In the genomic region with DNA sequence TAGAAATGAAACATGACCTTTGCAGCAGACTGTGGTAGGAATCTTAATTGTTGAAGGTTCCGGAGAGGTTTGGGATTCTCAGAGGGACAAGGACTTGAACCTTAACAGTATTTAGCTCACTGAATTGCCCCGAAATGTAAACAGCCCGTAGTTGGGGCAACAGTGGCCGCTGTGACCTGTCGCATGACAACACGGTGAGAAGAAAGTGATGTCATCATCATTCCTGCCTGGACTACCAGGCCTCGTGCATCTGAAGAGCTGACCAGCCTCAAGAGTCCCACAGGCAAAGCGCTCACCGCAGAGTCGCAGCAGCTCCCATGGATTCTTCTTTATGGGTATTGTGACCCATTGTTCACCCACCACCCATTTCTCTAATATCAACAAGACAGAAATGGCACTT, we compare ENCODE assay signal across 15 cellular contexts.
A peak's percentile ranks its signal among the peaks of the same experiment; 100 is the strongest.
DNase-seq lines count a peak whose midpoint lies in the region; ATAC-seq and TF ChIP-seq lines count a peak whose summit lies in the region.
"Had no signal": no experiment of that assay in that cellular context is flagged by ENCODE, and none has a peak within 500 bp of the region (broad histone marks: within the 10 kb centered on the region; RNA-seq: fewer than 3 reads in every experiment).

No MANE protein-coding gene starts in this region.

- H3K4me1 Mint-ChIP-seq in nephron progenitor cell, result peaks cover 33% of the 10 kb centered on the region

- no peak overlapping the region for H3K4ac ChIP-seq in IMR-90 (ENCODE audit: low read depth, low read length)

- H3K4me3 Mint-ChIP-seq in nephron progenitor cell, result no peak overlapping the region
- H3K4me3 Mint-ChIP-seq: CD14-positive monocyte; CD8-positive, alpha-beta T cell had no signal

- in situ Hi-C loops in IMR-90 (cut with MboI; ENCODE audit: low sequenced_read_pairs), result no loop called here

- 86% methylated on average over 6 of the region's 10 CpGs; no CpG with 5 or more reads in 1 of the 2 experiments for WGBS in IMR-90 (ENCODE audit: extremely low coverage in 2 of 2, insufficient read length in 1 of 2), 2 experiments
- WGBS in suprapubic skin, result 94% methylated on average over 10 of the region's 10 CpGs

- H2AK9ac ChIP-seq in IMR-90 (replicated peaks; ENCODE audit: low read depth, low read length, poor library complexity), result no peak overlapping the region

- no peak for TF ChIP-seq EP300 in suprapubic skin (IDR thresholded peaks at IDR 0.05)

- H3K9me3 Mint-ChIP-seq in nephron progenitor cell, result no peaks in the 10 kb centered on the region
- H3K9me3 Mint-ChIP-seq: CD14-positive monocyte; CD8-positive, alpha-beta T cell had no signal

- no peaks in the 10 kb centered on the region for H3K9me3 ChIP-seq in IMR-90 (ENCODE audit: control insufficient read depth, insufficient read depth, low read length)
- H3K9me3 ChIP-seq in suprapubic skin, result no peaks in the 10 kb centered on the region

- peaks cover 5% of the 10 kb centered on the region for H3K9me1 ChIP-seq in IMR-90 (ENCODE audit: insufficient read depth, low read length)

- TF ChIP-seq POLR2A in IMR-90 (IDR thresholded peaks at IDR 0.05; ENCODE audit: low read depth, low read length), result no peak
- TF ChIP-seq POLR2A in suprapubic skin (IDR thresholded peaks at IDR 0.05), result no peak

- ATAC-seq in IMR-90 (ENCODE audit: low read depth) (no peak), HG03025 (IDR thresholded peaks at IDR 0.05; ENCODE audit: low FRiP score, unreplicated experiment) (no peak), HG03565 (IDR thresholded peaks at IDR 0.05; ENCODE audit: unreplicated experiment) (no peak)
- ATAC-seq: CD8-positive, alpha-beta T cell; GM12878 had no signal

- intact Hi-C loops in IMR-90 (cut with micrococcal nuclease), result no loop called here

- TF ChIP-seq CTCF in IMR-90 (conservative IDR thresholded peaks at IDR 0.05; ENCODE audit: low read depth, low read length), result no peak
- no peak for TF ChIP-seq CTCF in nephron progenitor cell (IDR thresholded peaks at IDR 0.05)
- no peak for TF ChIP-seq CTCF in suprapubic skin (IDR thresholded peaks at IDR 0.05)

- H3K4me3 ChIP-seq in IMR-90 (ENCODE audit: insufficient read depth, low read depth, low read length) (no peak overlapping the region), suprapubic skin (no peak overlapping the region)
- H3K4me3 ChIP-seq: GM12878 had no signal

- H3K4me1 ChIP-seq in IMR-90 (ENCODE audit: control insufficient read depth, insufficient read depth, low read length), result peaks cover 15% of the 10 kb centered on the region
- H3K4me1 ChIP-seq in suprapubic skin, result peaks cover 23% of the 10 kb centered on the region

- H4K91ac ChIP-seq in IMR-90 (ENCODE audit: insufficient read depth, low read depth, low read length), result no peak overlapping the region

- H3K23ac ChIP-seq in IMR-90 (ENCODE audit: low read depth, low read length), result no peak overlapping the region

- CTCF ChIA-PET in IMR-90 (lab: Yijun Ruan, JAX), result no interaction called here

- BruUV-seq in IMR-90 (replicated peaks; lab: Mats Ljungman, UMichigan), result no TSS peak

- H3K36me3 Mint-ChIP-seq in nephron progenitor cell (ENCODE audit: low read depth), result no peaks in the 10 kb centered on the region
- H3K36me3 Mint-ChIP-seq: CD14-positive monocyte; CD8-positive, alpha-beta T cell had no signal

- H3K27me3 Mint-ChIP-seq in nephron progenitor cell (ENCODE audit: low read depth, poor library complexity), result peaks cover 12% of the 10 kb centered on the region

- H3K4me2 ChIP-seq in IMR-90 (ENCODE audit: low read depth, low read length), result no peak overlapping the region

- H3K79me1 ChIP-seq in IMR-90 (ENCODE audit: low read depth in 1 of 2, low read length in 2 of 2), result no peaks in the 10 kb centered on the region

- no peaks in the 10 kb centered on the region for H4K20me1 ChIP-seq in IMR-90 (ENCODE audit: insufficient read depth, low read length)

- H3K27ac Mint-ChIP-seq in nephron progenitor cell, result peak overlapping the region; percentile 16
- H3K27ac Mint-ChIP-seq: CD14-positive monocyte; CD8-positive, alpha-beta T cell had no signal

- POLR2A ChIA-PET in IMR-90 (lab: Charles Lee; ENCODE audit: unreplicated experiment), result no interaction called here

- H3K27me3 ChIP-seq in IMR-90 (ENCODE audit: control insufficient read depth, insufficient read depth, low read length) (no peaks in the 10 kb centered on the region), suprapubic skin (no peaks in the 10 kb centered on the region)

- H2AK5ac ChIP-seq in IMR-90 (ENCODE audit: low read depth, low read length), result peak overlapping the region; percentile 40; the same call in 1 of the 2 replicates

- no peak overlapping the region for H3K27ac ChIP-seq in IMR-90 (ENCODE audit: insufficient read depth, low read length)
- H3K27ac ChIP-seq in suprapubic skin, result no peak overlapping the region
- H3K27ac ChIP-seq: 22Rv1 had no signal

- no peak overlapping the region for H4K5ac ChIP-seq in IMR-90 (ENCODE audit: low read depth, low read length)

- TF ChIP-seq RAD21 in IMR-90 (IDR thresholded peaks at IDR 0.05; ENCODE audit: low read length), result no peak

- dilution Hi-C loops in IMR-90 (cut with HindIII; ENCODE audit: low sequenced_read_pairs, unreplicated experiment), result no loop called here

- H4K8ac ChIP-seq in IMR-90 (ENCODE audit: low read depth in 2 of 2, low read length in 2 of 2), result no peak overlapping the region

- H2BK120ac ChIP-seq in IMR-90 (ENCODE audit: low read depth, low read length), result no peak overlapping the region

- H3K18ac ChIP-seq in IMR-90 (ENCODE audit: low read depth, low read length), result no peak overlapping the region

- no peak overlapping the region for H3K56ac ChIP-seq in IMR-90 (ENCODE audit: extremely low read depth, insufficient read depth, low read length)

- peak overlapping the region; percentile 31; the same call in 1 of the 2 replicates for H3K14ac ChIP-seq in IMR-90 (replicated peaks; ENCODE audit: low read depth, low read length)

- H3K36me3 ChIP-seq in IMR-90 (ENCODE audit: control insufficient read depth, insufficient read depth, low read length) (no peaks in the 10 kb centered on the region), suprapubic skin (no peaks in the 10 kb centered on the region)

- no peak overlapping the region for H3K9ac ChIP-seq in IMR-90 (ENCODE audit: low read depth, low read length)

- H2BK15ac ChIP-seq in IMR-90 (ENCODE audit: low read depth, low read length), result peak overlapping the region; percentile 70; the same call in 1 of the 3 replicates

- peak overlapping the region; percentile 57 for H2AFZ ChIP-seq in IMR-90 (replicated peaks; ENCODE audit: low read length, poor library complexity)

- no peak overlapping the region for H2BK5ac ChIP-seq in IMR-90 (ENCODE audit: low read depth, low read length, poor library complexity, severe bottlenecking)

- H2BK20ac ChIP-seq in IMR-90 (ENCODE audit: low read depth, low read length), result no peak overlapping the region

- peak; percentile 22 for DNase-seq in DMS53 (lab: John Stamatoyannopoulos, UW)
- no peak for DNase-seq in DMS53 treated with DMSO at 0.1 percent for 48 hours (lab: John Stamatoyannopoulos, UW; ENCODE audit: unreplicated experiment)
- peak; percentile 48 for DNase-seq in IMR-90
- DNase-seq in islet precursor cell, result peak; percentile 57
- DNase-seq in nephron progenitor cell, result no peak
- DNase-seq in suprapubic skin (ENCODE audit: low spot score in 2 of 2), result no peak
- DNase-seq: CD8-positive, alpha-beta T cell; COR-L47; DMS153; HCEC 1CT had no signal

TF ChIP-seq in IMR-90, 13 proteins besides CTCF, POLR2A, EP300 and RAD21:
- peak; percentile 19; the same call in 1 of the 2 replicates for TF ChIP-seq CEBPB (IDR thresholded peaks at IDR 0.05; ENCODE audit: low read depth, low read length)
- no peak for TF ChIP-seq MXI1 (IDR thresholded peaks at IDR 0.05; ENCODE audit: borderline replicate concordance, low read depth, low read length)
- TF ChIP-seq MAFK (IDR thresholded peaks at IDR 0.05; ENCODE audit: low read depth, low read length), result no peak
- no peak for TF ChIP-seq BHLHE40 (IDR thresholded peaks at IDR 0.05; ENCODE audit: low read depth, low read length)
- TF ChIP-seq, protein P1, sequence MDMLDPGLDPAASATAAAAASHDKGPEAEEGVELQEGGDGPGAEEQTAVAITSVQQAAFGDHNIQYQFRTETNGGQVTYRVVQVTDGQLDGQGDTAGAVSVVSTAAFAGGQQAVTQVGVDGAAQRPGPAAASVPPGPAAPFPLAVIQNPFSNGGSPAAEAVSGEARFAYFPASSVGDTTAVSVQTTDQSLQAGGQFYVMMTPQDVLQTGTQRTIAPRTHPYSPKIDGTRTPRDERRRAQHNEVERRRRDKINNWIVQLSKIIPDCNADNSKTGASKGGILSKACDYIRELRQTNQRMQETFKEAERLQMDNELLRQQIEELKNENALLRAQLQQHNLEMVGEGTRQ (IDR thresholded peaks at IDR 0.05; ENCODE audit: low read depth, low read length), result no peak
- TF ChIP-seq SMC3 (IDR thresholded peaks at IDR 0.05; ENCODE audit: low read depth, low read length), result no peak
TF ChIP-seq in IMR-90: peak in this region for 1.

Comparison
In these comparisons a context has a peak if more than half of its experiments do, and no peak if none do; other contexts are left out.
1. DNase-seq: peak in DMS53 (single experiment), IMR-90 (single experiment) and islet precursor cell (single experiment); none in DMS53 treated with DMSO at 0.1 percent for 48 hours (single experiment), nephron progenitor cell (single experiment) and suprapubic skin (0 of 2).